Comparison of ENCODE assay signal across 12 cellular contexts in genomic region chr7:91565499-91566331, GRCh38.
DNase-seq lines count a peak whose midpoint lies in the region; ATAC-seq and TF ChIP-seq lines count a peak whose summit lies in the region.
"Had no signal": no experiment of that assay in that cellular context is flagged by ENCODE, and none has a peak within 500 bp of the region (broad histone marks: within the 10 kb centered on the region; RNA-seq: fewer than 3 reads in every experiment).

No MANE protein-coding gene starts in this region.

- no peak for TF ChIP-seq POLR2A in lower leg skin (IDR thresholded peaks at IDR 0.05)

- H3K4me3 ChIP-seq in ascending aorta (no peak overlapping the region), lower leg skin (ENCODE audit: low read depth, poor library complexity, severe bottlenecking) (no peak overlapping the region)
- H3K4me3 ChIP-seq: GM12878, upper lobe of left lung had no signal

- intact Hi-C loops in ascending aorta (cut with DNase I), result no loop called here
- intact Hi-C loops in lower leg skin (cut with DNase I; ENCODE audit: low total_unique reads), result no loop called here

- no peaks in the 10 kb centered on the region for H3K27me3 ChIP-seq in ascending aorta
- H3K27me3 ChIP-seq: upper lobe of left lung had no signal

- H3K4me1 ChIP-seq in ascending aorta, result peaks cover 0 to 7% of the 10 kb centered on the region in 2 donors
- H3K4me1 ChIP-seq: upper lobe of left lung had no signal

- 38 to 48% methylated on average over 12 of the region's 12 CpGs for WGBS in lower leg skin, 2 donors

- peak overlapping the region; percentile 88 for H3K27ac ChIP-seq in 22Rv1
- peak overlapping the region; percentile 35 to 38 for H3K27ac ChIP-seq in ascending aorta
- H3K27ac ChIP-seq: upper lobe of left lung had no signal

- no peaks in the 10 kb centered on the region for H3K36me3 ChIP-seq in ascending aorta
- H3K36me3 ChIP-seq: upper lobe of left lung had no signal

- TF ChIP-seq CTCF in 22Rv1 (IDR thresholded peaks at IDR 0.05) (0 out of 2 replicates have a peak, but pooled peaks have one; percentile 14), ascending aorta (IDR thresholded peaks at IDR 0.05) (no peak), lower leg skin (IDR thresholded peaks at IDR 0.05) (no peak)

- DNase-seq in NCI-H146 treated with DMSO at 0.1 percent for 48 hours (lab: John Stamatoyannopoulos, UW; ENCODE audit: unreplicated experiment), result peak; percentile 90
- DNase-seq in ascending aorta (ENCODE audit: low spot score in 2 of 2), result no peak
- peak; percentile 46 to 85 for DNase-seq in lower leg skin (ENCODE audit: low spot score in 2 of 2)
- no peak for DNase-seq in CD1c-positive myeloid dendritic cell (ENCODE audit: extremely low spot score)
- no peak for DNase-seq in dedifferentiated amniotic fluid mesenchymal stem cell (ENCODE audit: extremely low spot score)
- DNase-seq: NCI-H524; stimulated activated CD4-positive, alpha-beta T cell treated with anti-CD3 and anti-CD28 coated beads, Interleukin-2, amount 100 ng/mL, for 24 hours had no signal

- no peak for ATAC-seq in HG02884 (IDR thresholded peaks at IDR 0.05; ENCODE audit: unreplicated experiment)
- ATAC-seq in HG03095 (IDR thresholded peaks at IDR 0.05; ENCODE audit: unreplicated experiment), result no peak
- ATAC-seq: GM12878 had no signal

- H3K9me3 ChIP-seq in ascending aorta, result no peaks in the 10 kb centered on the region
- H3K9me3 ChIP-seq: upper lobe of left lung had no signal

Comparison
In these comparisons a context has a peak if more than half of its experiments do, and no peak if none do; other contexts are left out.
1. DNase-seq: peak in NCI-H146 treated with DMSO at 0.1 percent for 48 hours (single experiment) and lower leg skin (2 of 2); none in ascending aorta (0 of 2), CD1c-positive myeloid dendritic cell (single experiment) and dedifferentiated amniotic fluid mesenchymal stem cell (single experiment).